Comparison of ENCODE assay signal across 14 cellular contexts in the genomic region with DNA sequence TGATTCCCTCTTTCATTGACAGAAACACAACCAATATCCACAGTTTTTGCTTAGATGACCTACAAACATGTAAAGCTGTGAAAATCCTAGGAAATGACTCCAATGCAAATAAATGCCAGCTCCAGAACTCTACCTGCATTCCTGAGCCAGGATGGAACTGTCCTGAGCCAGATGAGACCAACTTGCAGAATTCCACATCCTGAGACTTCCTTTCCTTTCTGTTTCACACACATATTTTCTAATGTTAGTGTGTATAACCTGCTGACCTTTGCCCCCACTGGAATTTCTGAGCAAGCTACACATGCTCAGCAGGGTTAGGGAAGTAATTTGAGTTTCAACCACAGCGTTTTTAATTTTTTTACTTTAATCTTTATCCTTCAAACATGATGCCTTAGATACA.
DNase-seq lines count a peak whose midpoint lies in the region; ATAC-seq and TF ChIP-seq lines count a peak whose summit lies in the region.
"Had no signal": no experiment of that assay in that cellular context is flagged by ENCODE, and none has a peak within 500 bp of the region (broad histone marks: within the 10 kb centered on the region; RNA-seq: fewer than 3 reads in every experiment).

No MANE protein-coding gene starts in this region.

- H3K27me3 ChIP-seq in breast epithelium, result no peaks in the 10 kb centered on the region
- no peaks in the 10 kb centered on the region for H3K27me3 ChIP-seq in body of pancreas
- no peaks in the 10 kb centered on the region for H3K27me3 ChIP-seq in heart left ventricle

- H3K36me3 Mint-ChIP-seq in MCF 10A (ENCODE audit: insufficient read depth, unreplicated experiment), result no peaks in the 10 kb centered on the region
- no peaks in the 10 kb centered on the region for H3K36me3 Mint-ChIP-seq in effector memory CD8-positive, alpha-beta T cell (ENCODE audit: insufficient read depth)
- H3K36me3 Mint-ChIP-seq: activated naive CD8-positive, alpha-beta T cell treated with anti-CD3 and anti-CD28 coated beads, Interleukin-2, amount 10 ng/mL, durations not matched to agents 7 days and 5 days had no signal

- H3K4me3 ChIP-seq in breast epithelium, result no peak overlapping the region
- H3K4me3 ChIP-seq in body of pancreas, result no peak overlapping the region
- no peak overlapping the region for H3K4me3 ChIP-seq in heart left ventricle
- H3K4me3 ChIP-seq: GM12878 had no signal

- peaks cover 18% of the 10 kb centered on the region for H3K4me1 Mint-ChIP-seq in MCF 10A (ENCODE audit: insufficient read depth, unreplicated experiment)
- peaks cover 0 to 2% of the 10 kb centered on the region in 2 donors for H3K4me1 Mint-ChIP-seq in effector memory CD8-positive, alpha-beta T cell (ENCODE audit: low read depth in 2 of 2)

- H3K4me1 ChIP-seq in breast epithelium (no peaks in the 10 kb centered on the region), body of pancreas (peaks cover 3% of the 10 kb centered on the region), heart left ventricle (no peaks in the 10 kb centered on the region)

- H3K9me3 ChIP-seq in breast epithelium (no peaks in the 10 kb centered on the region), body of pancreas (no peaks in the 10 kb centered on the region), heart left ventricle (no peaks in the 10 kb centered on the region)

- CTCF ChIA-PET in MCF 10A (lab: Yijun Ruan, JAX), result interaction anchor here (1.0 kb wide), 1 partner anchor 198 kb away, joined by 3 read pairs; the partner anchor contains the start of gene TNFRSF21

- H3K4me3 Mint-ChIP-seq in MCF 10A (ENCODE audit: unreplicated experiment), result no peak overlapping the region
- no peak overlapping the region for H3K4me3 Mint-ChIP-seq in effector memory CD8-positive, alpha-beta T cell
- H3K4me3 Mint-ChIP-seq: activated naive CD8-positive, alpha-beta T cell treated with anti-CD3 and anti-CD28 coated beads, Interleukin-2, amount 10 ng/mL, durations not matched to agents 7 days and 5 days had no signal

- H3K36me3 ChIP-seq in breast epithelium (no peaks in the 10 kb centered on the region), body of pancreas (replicated peaks in 1 of 2; ENCODE audit: insufficient read depth in 1 of 2, low read depth in 2 of 2) (no peaks in the 10 kb centered on the region), heart left ventricle (no peaks in the 10 kb centered on the region)

- DNase-seq in MCF 10A (ENCODE audit: unreplicated experiment) (peak; percentile 26), breast epithelium (ENCODE audit: low spot score in 2 of 2) (no peak), body of pancreas (peak in 1 of 4 donors; percentile 14), left kidney (ENCODE audit: low read depth, low spot score) (peak; percentile 41), heart left ventricle (no peak), activated gamma-delta T cell (lab: John Stamatoyannopoulos, UW) (no peak)
- DNase-seq in effector memory CD8-positive, alpha-beta T cell, result no peak
- DNase-seq: activated naive CD8-positive, alpha-beta T cell treated with anti-CD3 and anti-CD28 coated beads, Interleukin-2, amount 10 ng/mL, durations not matched to agents 7 days and 5 days; effector CD4-positive, alpha-beta T cell; NCI-H526 treated with DMSO at 0.1 percent for 48 hours; retina had no signal

- peak overlapping the region; percentile 27 for H3K27ac Mint-ChIP-seq in MCF 10A (ENCODE audit: low read depth, unreplicated experiment)
- H3K27ac Mint-ChIP-seq in effector memory CD8-positive, alpha-beta T cell, result no peak overlapping the region
- H3K27ac Mint-ChIP-seq: activated naive CD8-positive, alpha-beta T cell treated with anti-CD3 and anti-CD28 coated beads, Interleukin-2, amount 10 ng/mL, durations not matched to agents 7 days and 5 days had no signal

- H3K27me3 Mint-ChIP-seq in MCF 10A (ENCODE audit: insufficient read depth, unreplicated experiment), result no peaks in the 10 kb centered on the region
- H3K27me3 Mint-ChIP-seq in effector memory CD8-positive, alpha-beta T cell, result peaks cover 0 to 22% of the 10 kb centered on the region in 2 donors

- TF ChIP-seq CTCF in MCF 10A (IDR thresholded peaks at IDR 0.05; ENCODE audit: unreplicated experiment) (no peak), breast epithelium (IDR thresholded peaks at IDR 0.05) (no peak), body of pancreas (IDR thresholded peaks at IDR 0.05) (no peak), heart left ventricle (IDR thresholded peaks at IDR 0.05) (no peak)

- 33 to 34% methylated on average over 1 of the region's 1 CpG for WGBS in body of pancreas, 2 donors
- WGBS in heart left ventricle, 4 donors, result 72 to 82% (median 74%) methylated on average over 1 of the region's 1 CpG

- ATAC-seq in body of pancreas (peak; percentile 45), heart left ventricle (no peak), SK-N-SH treated with all-trans-retinoic acid at 6 μM for 48 hours (no peak)
- no peak for ATAC-seq in effector memory CD8-positive, alpha-beta T cell (replicated peaks)
- ATAC-seq: GM12878 had no signal

- no peaks in the 10 kb centered on the region for H3K9me3 Mint-ChIP-seq in MCF 10A (ENCODE audit: unreplicated experiment)
- peaks cover 2 to 7% of the 10 kb centered on the region in 2 donors for H3K9me3 Mint-ChIP-seq in effector memory CD8-positive, alpha-beta T cell
- H3K9me3 Mint-ChIP-seq: activated naive CD8-positive, alpha-beta T cell treated with anti-CD3 and anti-CD28 coated beads, Interleukin-2, amount 10 ng/mL, durations not matched to agents 7 days and 5 days had no signal

- H3K27ac ChIP-seq in breast epithelium (no peak overlapping the region), body of pancreas (peak overlapping the region in 1 of 4 donors; percentile 52), heart left ventricle (no peak overlapping the region)
- H3K27ac ChIP-seq: VCaP had no signal

- intact Hi-C loops in MCF 10A (cut with micrococcal nuclease) (no loop called here), breast epithelium (cut with DNase I; ENCODE audit: low total_unique reads) (no loop called here), body of pancreas (cut with DNase I) (no loop called here), heart left ventricle (cut with DNase I) (no loop called here)

- TF ChIP-seq POLR2A in breast epithelium (IDR thresholded peaks at IDR 0.05) (no peak), body of pancreas (IDR thresholded peaks at IDR 0.05) (no peak), heart left ventricle (IDR thresholded peaks at IDR 0.05) (no peak)

- no TSS peak for BruUV-seq in MCF 10A (replicated peaks; lab: Mats Ljungman, UMichigan)

- POLR2A ChIA-PET in MCF 10A (lab: Yijun Ruan, JAX), result no interaction called here

TF ChIP-seq in SK-N-SH treated with all-trans-retinoic acid at 6 μM for 48 hours, 23 proteins besides CTCF, POLR2A, EP300 and RAD21:
- TF ChIP-seq TOX (CRISPR knock-in tag; IDR thresholded peaks at IDR 0.05; ENCODE audit: borderline replicate concordance) (no peak), ARNTL (CRISPR knock-in tag; IDR thresholded peaks at IDR 0.05; ENCODE audit: borderline replicate concordance, low read depth) (no peak), ISL1 (CRISPR knock-in tag; IDR thresholded peaks at IDR 0.05) (no peak), OSR1 (CRISPR knock-in tag; IDR thresholded peaks at IDR 0.05) (no peak)
- TF ChIP-seq, protein P1, sequence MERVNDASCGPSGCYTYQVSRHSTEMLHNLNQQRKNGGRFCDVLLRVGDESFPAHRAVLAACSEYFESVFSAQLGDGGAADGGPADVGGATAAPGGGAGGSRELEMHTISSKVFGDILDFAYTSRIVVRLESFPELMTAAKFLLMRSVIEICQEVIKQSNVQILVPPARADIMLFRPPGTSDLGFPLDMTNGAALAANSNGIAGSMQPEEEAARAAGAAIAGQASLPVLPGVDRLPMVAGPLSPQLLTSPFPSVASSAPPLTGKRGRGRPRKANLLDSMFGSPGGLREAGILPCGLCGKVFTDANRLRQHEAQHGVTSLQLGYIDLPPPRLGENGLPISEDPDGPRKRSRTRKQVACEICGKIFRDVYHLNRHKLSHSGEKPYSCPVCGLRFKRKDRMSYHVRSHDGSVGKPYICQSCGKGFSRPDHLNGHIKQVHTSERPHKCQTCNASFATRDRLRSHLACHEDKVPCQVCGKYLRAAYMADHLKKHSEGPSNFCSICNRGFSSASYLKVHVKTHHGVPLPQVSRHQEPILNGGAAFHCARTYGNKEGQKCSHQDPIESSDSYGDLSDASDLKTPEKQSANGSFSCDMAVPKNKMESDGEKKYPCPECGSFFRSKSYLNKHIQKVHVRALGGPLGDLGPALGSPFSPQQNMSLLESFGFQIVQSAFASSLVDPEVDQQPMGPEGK (CRISPR knock-in tag; IDR thresholded peaks at IDR 0.05; ENCODE audit: borderline replicate concordance), result no peak

Comparison
In these comparisons a context has a peak if more than half of its experiments do, and no peak if none do; other contexts are left out.
1. DNase-seq: peak in MCF 10A (single experiment) and left kidney (single experiment); none in breast epithelium (0 of 2), heart left ventricle (0 of 5), effector memory CD8-positive, alpha-beta T cell (0 of 3) and activated gamma-delta T cell (single experiment).